2 cellular contexts compared by ENCODE assay signal in genomic region chr10:101774589-101775272, GRCh38.
TF ChIP-seq lines count a peak whose summit lies in the region.

No MANE protein-coding gene starts in this region.

TF ChIP-seq in GM23338, 12 proteins besides CTCF, POLR2A, EP300 and RAD21:
- TF ChIP-seq, protein P1, sequence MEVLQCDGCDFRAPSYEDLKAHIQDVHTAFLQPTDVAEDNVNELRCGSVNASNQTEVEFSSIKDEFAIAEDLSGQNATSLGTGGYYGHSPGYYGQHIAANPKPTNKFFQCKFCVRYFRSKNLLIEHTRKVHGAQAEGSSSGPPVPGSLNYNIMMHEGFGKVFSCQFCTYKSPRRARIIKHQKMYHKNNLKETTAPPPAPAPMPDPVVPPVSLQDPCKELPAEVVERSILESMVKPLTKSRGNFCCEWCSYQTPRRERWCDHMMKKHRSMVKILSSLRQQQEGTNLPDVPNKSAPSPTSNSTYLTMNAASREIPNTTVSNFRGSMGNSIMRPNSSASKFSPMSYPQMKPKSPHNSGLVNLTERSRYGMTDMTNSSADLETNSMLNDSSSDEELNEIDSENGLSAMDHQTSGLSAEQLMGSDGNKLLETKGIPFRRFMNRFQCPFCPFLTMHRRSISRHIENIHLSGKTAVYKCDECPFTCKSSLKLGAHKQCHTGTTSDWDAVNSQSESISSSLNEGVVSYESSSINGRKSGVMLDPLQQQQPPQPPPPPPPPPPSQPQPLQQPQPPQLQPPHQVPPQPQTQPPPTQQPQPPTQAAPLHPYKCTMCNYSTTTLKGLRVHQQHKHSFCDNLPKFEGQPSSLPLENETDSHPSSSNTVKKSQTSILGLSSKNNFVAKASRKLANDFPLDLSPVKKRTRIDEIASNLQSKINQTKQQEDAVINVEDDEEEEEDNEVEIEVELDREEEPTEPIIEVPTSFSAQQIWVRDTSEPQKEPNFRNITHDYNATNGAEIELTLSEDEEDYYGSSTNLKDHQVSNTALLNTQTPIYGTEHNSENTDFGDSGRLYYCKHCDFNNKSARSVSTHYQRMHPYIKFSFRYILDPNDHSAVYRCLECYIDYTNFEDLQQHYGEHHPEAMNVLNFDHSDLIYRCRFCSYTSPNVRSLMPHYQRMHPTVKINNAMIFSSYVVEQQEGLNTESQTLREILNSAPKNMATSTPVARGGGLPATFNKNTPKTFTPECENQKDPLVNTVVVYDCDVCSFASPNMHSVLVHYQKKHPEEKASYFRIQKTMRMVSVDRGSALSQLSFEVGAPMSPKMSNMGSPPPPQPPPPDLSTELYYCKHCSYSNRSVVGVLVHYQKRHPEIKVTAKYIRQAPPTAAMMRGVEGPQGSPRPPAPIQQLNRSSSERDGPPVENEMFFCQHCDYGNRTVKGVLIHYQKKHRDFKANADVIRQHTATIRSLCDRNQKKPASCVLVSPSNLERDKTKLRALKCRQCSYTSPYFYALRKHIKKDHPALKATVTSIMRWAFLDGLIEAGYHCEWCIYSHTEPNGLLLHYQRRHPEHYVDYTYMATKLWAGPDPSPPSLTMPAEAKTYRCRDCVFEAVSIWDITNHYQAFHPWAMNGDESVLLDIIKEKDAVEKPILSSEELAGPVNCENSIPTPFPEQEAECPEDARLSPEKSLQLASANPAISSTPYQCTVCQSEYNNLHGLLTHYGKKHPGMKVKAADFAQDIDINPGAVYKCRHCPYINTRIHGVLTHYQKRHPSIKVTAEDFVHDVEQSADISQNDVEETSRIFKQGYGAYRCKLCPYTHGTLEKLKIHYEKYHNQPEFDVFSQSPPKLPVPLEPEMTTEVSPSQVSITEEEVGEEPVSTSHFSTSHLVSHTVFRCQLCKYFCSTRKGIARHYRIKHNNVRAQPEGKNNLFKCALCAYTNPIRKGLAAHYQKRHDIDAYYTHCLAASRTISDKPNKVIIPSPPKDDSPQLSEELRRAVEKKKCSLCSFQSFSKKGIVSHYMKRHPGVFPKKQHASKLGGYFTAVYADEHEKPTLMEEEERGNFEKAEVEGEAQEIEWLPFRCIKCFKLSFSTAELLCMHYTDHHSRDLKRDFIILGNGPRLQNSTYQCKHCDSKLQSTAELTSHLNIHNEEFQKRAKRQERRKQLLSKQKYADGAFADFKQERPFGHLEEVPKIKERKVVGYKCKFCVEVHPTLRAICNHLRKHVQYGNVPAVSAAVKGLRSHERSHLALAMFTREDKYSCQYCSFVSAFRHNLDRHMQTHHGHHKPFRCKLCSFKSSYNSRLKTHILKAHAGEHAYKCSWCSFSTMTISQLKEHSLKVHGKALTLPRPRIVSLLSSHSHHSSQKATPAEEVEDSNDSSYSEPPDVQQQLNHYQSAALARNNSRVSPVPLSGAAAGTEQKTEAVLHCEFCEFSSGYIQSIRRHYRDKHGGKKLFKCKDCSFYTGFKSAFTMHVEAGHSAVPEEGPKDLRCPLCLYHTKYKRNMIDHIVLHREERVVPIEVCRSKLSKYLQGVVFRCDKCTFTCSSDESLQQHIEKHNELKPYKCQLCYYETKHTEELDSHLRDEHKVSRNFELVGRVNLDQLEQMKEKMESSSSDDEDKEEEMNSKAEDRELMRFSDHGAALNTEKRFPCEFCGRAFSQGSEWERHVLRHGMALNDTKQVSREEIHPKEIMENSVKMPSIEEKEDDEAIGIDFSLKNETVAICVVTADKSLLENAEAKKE (CRISPR knock-in tag; IDR thresholded peaks at IDR 0.05), result no peak
- peak; percentile 46 for TF ChIP-seq EZH2 (IDR thresholded peaks at IDR 0.05; ENCODE audit: low read depth, unreplicated experiment)

TF ChIP-seq in H1, 55 proteins besides CTCF, POLR2A, EP300 and RAD21:
- peak; percentile 22 for TF ChIP-seq KDM4A (IDR thresholded peaks at IDR 0.05; ENCODE audit: low read depth, low read length, severe bottlenecking)
- TF ChIP-seq JUND (IDR thresholded peaks at IDR 0.05; ENCODE audit: low read length), result no peak
- no peak for TF ChIP-seq TAF7 (optimal IDR thresholded peaks at IDR 0.05; ENCODE audit: borderline replicate concordance, low read depth, low read length)
- peak; percentile 60 for TF ChIP-seq CTBP2 (IDR thresholded peaks at IDR 0.05; ENCODE audit: borderline replicate concordance, insufficient read depth, insufficient read length, low read length)
- TF ChIP-seq, protein P2, sequence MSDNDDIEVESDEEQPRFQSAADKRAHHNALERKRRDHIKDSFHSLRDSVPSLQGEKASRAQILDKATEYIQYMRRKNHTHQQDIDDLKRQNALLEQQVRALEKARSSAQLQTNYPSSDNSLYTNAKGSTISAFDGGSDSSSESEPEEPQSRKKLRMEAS (IDR thresholded peaks at IDR 0.05), result peak; percentile 99
- TF ChIP-seq ZNF274 (IDR thresholded peaks at IDR 0.05; ENCODE audit: borderline replicate concordance, extremely low read depth, low read length), result no peak
- peak; percentile 87 for TF ChIP-seq EZH2 (IDR thresholded peaks at IDR 0.05; ENCODE audit: low read depth, low read length, severe bottlenecking)
- TF ChIP-seq RNF2 (IDR thresholded peaks at IDR 0.05; ENCODE audit: borderline replicate concordance, low read depth, low read length, missing control alignments, poor library complexity, severe bottlenecking), result peak; percentile 64
- TF ChIP-seq, protein P3, sequence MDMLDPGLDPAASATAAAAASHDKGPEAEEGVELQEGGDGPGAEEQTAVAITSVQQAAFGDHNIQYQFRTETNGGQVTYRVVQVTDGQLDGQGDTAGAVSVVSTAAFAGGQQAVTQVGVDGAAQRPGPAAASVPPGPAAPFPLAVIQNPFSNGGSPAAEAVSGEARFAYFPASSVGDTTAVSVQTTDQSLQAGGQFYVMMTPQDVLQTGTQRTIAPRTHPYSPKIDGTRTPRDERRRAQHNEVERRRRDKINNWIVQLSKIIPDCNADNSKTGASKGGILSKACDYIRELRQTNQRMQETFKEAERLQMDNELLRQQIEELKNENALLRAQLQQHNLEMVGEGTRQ (IDR thresholded peaks at IDR 0.05; ENCODE audit: low read length), result no peak
- no peak for TF ChIP-seq SP2 (IDR thresholded peaks at IDR 0.05; ENCODE audit: low read length)
- TF ChIP-seq RBBP5 (IDR thresholded peaks at IDR 0.05; ENCODE audit: borderline replicate concordance, low read depth, low read length), result 0 out of 2 replicates have a peak, but pooled peaks have one; percentile 12
- no peak for TF ChIP-seq JUN (IDR thresholded peaks at IDR 0.05; ENCODE audit: low read depth, low read length)
- peak; percentile 8; the same call in 1 of the 2 replicates for TF ChIP-seq CREB1 (IDR thresholded peaks at IDR 0.05)
- TF ChIP-seq E2F6 (IDR thresholded peaks at IDR 0.05), result peak; percentile 99
- peak; percentile 82; the same call in 1 of the 2 replicates for TF ChIP-seq YY1 (IDR thresholded peaks at IDR 0.05; ENCODE audit: low read depth, low read length)
